2 cellular contexts compared by ENCODE assay signal in the genomic region with DNA sequence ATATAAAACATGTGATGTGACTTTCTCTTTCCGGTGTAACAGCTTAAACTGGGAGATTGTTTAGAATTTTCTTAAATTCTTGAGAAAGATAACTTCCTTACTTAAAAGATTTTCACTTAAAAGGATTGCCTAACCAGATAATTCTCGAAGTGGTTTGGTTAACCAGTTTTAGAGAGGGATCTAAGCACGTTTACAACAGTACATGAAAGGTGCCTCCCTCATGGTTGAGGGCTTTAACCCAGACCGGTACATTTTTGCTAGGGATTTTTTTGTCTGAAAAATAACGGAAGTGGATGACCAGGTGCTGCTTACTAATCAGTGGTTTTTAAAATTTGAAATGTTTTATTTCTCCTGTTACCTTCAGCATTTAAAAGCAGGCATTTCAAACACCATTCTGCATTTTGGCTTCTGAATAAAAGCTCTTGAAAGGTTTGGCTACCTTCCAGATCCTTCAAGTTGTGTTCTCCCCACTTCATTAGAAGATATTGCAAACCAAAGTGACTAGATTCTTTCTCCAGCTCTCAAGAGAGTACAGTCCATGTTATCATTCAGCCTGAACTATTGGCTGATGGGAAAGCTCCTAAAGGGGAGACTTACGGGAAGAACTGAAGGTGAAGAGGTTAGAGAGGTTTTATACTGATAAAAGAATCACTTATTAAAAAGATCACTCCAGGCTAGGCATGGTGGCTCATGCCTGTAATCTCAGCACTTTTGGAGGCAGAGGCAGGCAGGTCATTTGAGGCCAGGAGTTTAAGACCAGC.
TF ChIP-seq lines count a peak whose summit lies in the region.

No MANE protein-coding gene starts in this region.

TF ChIP-seq in GM12878, 131 proteins besides CTCF, POLR2A, EP300 and RAD21:
- TF ChIP-seq NFXL1 (IDR thresholded peaks at IDR 0.05; ENCODE audit: borderline replicate concordance) (no peak), GABPA (IDR thresholded peaks at IDR 0.05; ENCODE audit: low read depth) (no peak), POU2F2 (IDR thresholded peaks at IDR 0.05; ENCODE audit: borderline replicate concordance, low read depth, low read length) (no peak), ELK1 (IDR thresholded peaks at IDR 0.05; ENCODE audit: low read depth, low read length) (no peak), SPI1 (IDR thresholded peaks at IDR 0.05; ENCODE audit: borderline replicate concordance, insufficient read depth, low read depth, low read length) (no peak), SMARCA5 (IDR thresholded peaks at IDR 0.05) (no peak), RAD51 (IDR thresholded peaks at IDR 0.05) (no peak), ATF7 (IDR thresholded peaks at IDR 0.05; ENCODE audit: low read depth) (no peak), BRCA1 (IDR thresholded peaks at IDR 0.05; ENCODE audit: low read depth, low read length) (no peak), NBN (IDR thresholded peaks at IDR 0.05) (no peak), FOXM1 (IDR thresholded peaks at IDR 0.05; ENCODE audit: low read depth, low read length) (no peak)

TF ChIP-seq in WTC11, 78 proteins besides CTCF, POLR2A, EP300 and RAD21:
- no peak for TF ChIP-seq USF1 (CRISPR knock-in tag; IDR thresholded peaks at IDR 0.05)
- TF ChIP-seq ZNF512 (CRISPR knock-in tag; IDR thresholded peaks at IDR 0.05; ENCODE audit: borderline replicate concordance) = no peak
- TF ChIP-seq ZNF219 (CRISPR knock-in tag; IDR thresholded peaks at IDR 0.05; ENCODE audit: borderline replicate concordance) = no peak
- TF ChIP-seq GRHL2 (CRISPR knock-in tag; IDR thresholded peaks at IDR 0.05; ENCODE audit: insufficient replicate concordance, severe bottlenecking) = no peak
- TF ChIP-seq, protein P1, sequence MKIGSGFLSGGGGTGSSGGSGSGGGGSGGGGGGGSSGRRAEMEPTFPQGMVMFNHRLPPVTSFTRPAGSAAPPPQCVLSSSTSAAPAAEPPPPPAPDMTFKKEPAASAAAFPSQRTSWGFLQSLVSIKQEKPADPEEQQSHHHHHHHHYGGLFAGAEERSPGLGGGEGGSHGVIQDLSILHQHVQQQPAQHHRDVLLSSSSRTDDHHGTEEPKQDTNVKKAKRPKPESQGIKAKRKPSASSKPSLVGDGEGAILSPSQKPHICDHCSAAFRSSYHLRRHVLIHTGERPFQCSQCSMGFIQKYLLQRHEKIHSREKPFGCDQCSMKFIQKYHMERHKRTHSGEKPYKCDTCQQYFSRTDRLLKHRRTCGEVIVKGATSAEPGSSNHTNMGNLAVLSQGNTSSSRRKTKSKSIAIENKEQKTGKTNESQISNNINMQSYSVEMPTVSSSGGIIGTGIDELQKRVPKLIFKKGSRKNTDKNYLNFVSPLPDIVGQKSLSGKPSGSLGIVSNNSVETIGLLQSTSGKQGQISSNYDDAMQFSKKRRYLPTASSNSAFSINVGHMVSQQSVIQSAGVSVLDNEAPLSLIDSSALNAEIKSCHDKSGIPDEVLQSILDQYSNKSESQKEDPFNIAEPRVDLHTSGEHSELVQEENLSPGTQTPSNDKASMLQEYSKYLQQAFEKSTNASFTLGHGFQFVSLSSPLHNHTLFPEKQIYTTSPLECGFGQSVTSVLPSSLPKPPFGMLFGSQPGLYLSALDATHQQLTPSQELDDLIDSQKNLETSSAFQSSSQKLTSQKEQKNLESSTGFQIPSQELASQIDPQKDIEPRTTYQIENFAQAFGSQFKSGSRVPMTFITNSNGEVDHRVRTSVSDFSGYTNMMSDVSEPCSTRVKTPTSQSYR (CRISPR knock-in tag; IDR thresholded peaks at IDR 0.05) = no peak
- TF ChIP-seq ATF1 (CRISPR knock-in tag; IDR thresholded peaks at IDR 0.05) = no peak
- TF ChIP-seq HMGA2 (CRISPR knock-in tag; IDR thresholded peaks at IDR 0.05) = no peak
- no peak for TF ChIP-seq ZNF263 (CRISPR knock-in tag; IDR thresholded peaks at IDR 0.05; ENCODE audit: low read depth)
- TF ChIP-seq, protein P2, sequence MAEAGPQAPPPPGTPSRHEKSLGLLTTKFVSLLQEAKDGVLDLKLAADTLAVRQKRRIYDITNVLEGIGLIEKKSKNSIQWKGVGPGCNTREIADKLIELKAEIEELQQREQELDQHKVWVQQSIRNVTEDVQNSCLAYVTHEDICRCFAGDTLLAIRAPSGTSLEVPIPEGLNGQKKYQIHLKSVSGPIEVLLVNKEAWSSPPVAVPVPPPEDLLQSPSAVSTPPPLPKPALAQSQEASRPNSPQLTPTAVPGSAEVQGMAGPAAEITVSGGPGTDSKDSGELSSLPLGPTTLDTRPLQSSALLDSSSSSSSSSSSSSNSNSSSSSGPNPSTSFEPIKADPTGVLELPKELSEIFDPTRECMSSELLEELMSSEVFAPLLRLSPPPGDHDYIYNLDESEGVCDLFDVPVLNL (CRISPR knock-in tag; IDR thresholded peaks at IDR 0.05; ENCODE audit: borderline replicate concordance, low read depth) = no peak
- TF ChIP-seq, protein P3, sequence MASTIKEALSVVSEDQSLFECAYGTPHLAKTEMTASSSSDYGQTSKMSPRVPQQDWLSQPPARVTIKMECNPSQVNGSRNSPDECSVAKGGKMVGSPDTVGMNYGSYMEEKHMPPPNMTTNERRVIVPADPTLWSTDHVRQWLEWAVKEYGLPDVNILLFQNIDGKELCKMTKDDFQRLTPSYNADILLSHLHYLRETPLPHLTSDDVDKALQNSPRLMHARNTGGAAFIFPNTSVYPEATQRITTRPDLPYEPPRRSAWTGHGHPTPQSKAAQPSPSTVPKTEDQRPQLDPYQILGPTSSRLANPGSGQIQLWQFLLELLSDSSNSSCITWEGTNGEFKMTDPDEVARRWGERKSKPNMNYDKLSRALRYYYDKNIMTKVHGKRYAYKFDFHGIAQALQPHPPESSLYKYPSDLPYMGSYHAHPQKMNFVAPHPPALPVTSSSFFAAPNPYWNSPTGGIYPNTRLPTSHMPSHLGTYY (CRISPR knock-in tag; IDR thresholded peaks at IDR 0.05) = no peak
